ENCODE assay signal across 14 cellular contexts in genomic region chr2:241618296-241618805, GRCh38. TPM values are rescaled to one million over a fixed set of nuclear protein-coding genes. Genes with fewer than 3 reads are reported as not detected.
DNase-seq lines count a peak whose midpoint lies in the region; ATAC-seq, FAIRE-seq and TF ChIP-seq lines count a peak whose summit lies in the region.
"Had no signal": no experiment of that assay in that cellular context is flagged by ENCODE, and none has a peak within 500 bp of the region (broad histone marks: within the 10 kb centered on the region; RNA-seq: fewer than 3 reads in every experiment).

No MANE protein-coding gene starts in this region.

- in situ Hi-C loops in K562 (cut with MboI) = no loop called here

- H3K27me3 Mint-ChIP-seq in activated CD4-positive, alpha-beta T cell treated with anti-CD3 and anti-CD28 coated beads, Interleukin-2, amount 10 ng/mL, durations not matched to agents 7 days and 5 days = no peaks in the 10 kb centered on the region

- no peak overlapping the region for H3K4me3 ChIP-seq in K562
- H3K4me3 ChIP-seq in prostate gland = no peak overlapping the region
- H3K4me3 ChIP-seq in tibial nerve = no peak overlapping the region

- no peak overlapping the region for H3K4me3 Mint-ChIP-seq in activated CD4-positive, alpha-beta T cell treated with anti-CD3 and anti-CD28 coated beads, Interleukin-2, amount 10 ng/mL, durations not matched to agents 7 days and 5 days

- H3K9me1 ChIP-seq in K562 (ENCODE audit: control insufficient read depth, insufficient read depth, low read length) = no peaks in the 10 kb centered on the region

- H4K20me1 ChIP-seq in K562 (replicated peaks; ENCODE audit: control insufficient read depth, insufficient read depth, low read length) = peaks cover 8% of the 10 kb centered on the region; the same call in 1 of the 2 replicates

- no peaks in the 10 kb centered on the region for H3K9me3 Mint-ChIP-seq in activated CD4-positive, alpha-beta T cell treated with anti-CD3 and anti-CD28 coated beads, Interleukin-2, amount 10 ng/mL, durations not matched to agents 7 days and 5 days

- POLR2A ChIA-PET in activated CD4-positive, alpha-beta T cell treated with anti-CD3 and anti-CD28 coated beads, Interleukin-2, amount 10 ng/mL, durations not matched to agents 7 days and 5 days (lab: Charles Lee) = no interaction called here
- POLR2A ChIA-PET in K562 (lab: Yijun Ruan, JAX) = interaction anchor here (0.7 to 1.3 kb wide), 2 partner anchors 8 to 14 kb away, joined by 3 to 6 read pairs; no protein-coding TSS in a partner anchor

- TF ChIP-seq RAD21 in K562 (CRISPR knock-in tag; conservative IDR thresholded peaks at IDR 0.05 in 1 of 2, IDR thresholded peaks at IDR 0.05 in 1 of 2) = no peak

- no peak for ATAC-seq in K562
- no peak for ATAC-seq in HG03135 (IDR thresholded peaks at IDR 0.05; ENCODE audit: unreplicated experiment)

- no peak for DNase-seq in activated CD4-positive, alpha-beta T cell treated with anti-CD3 and anti-CD28 coated beads, Interleukin-2, amount 10 ng/mL, durations not matched to agents 7 days and 5 days
- DNase-seq in activated CD4-positive, alpha-beta T cell treated with anti-CD3 and anti-CD28 coated beads, Interleukin-2, amount 50 U/mL, for 4 hours = no peak
- DNase-seq in MV-4-11 (lab: John Stamatoyannopoulos, UW) (peak; percentile 83), K562 (ENCODE audit: extremely low read depth in 1 of 4, low spot score in 3 of 4) (no peak), prostate gland (ENCODE audit: low spot score) (no peak), hepatic stellate cell (ENCODE audit: low spot score) (no peak), tibial nerve (ENCODE audit: low spot score in 2 of 2) (no peak)
- DNase-seq: NCI-H2171 treated with DMSO at 0.1 percent for 48 hours, OCI-M1, uterus had no signal

- CTCF ChIA-PET in activated CD4-positive, alpha-beta T cell treated with anti-CD3 and anti-CD28 coated beads, Interleukin-2, amount 10 ng/mL, durations not matched to agents 7 days and 5 days (lab: Charles Lee) = interaction anchor here (1.0 to 1.4 kb wide), 3 partner anchors 16 to 146 kb away, joined by 3 read pairs; no protein-coding TSS in a partner anchor
- CTCF ChIA-PET in K562 (lab: Yijun Ruan, JAX; ENCODE audit: low intra/inter-chr PET ratio) = no interaction called here

- H3K27me3 ChIP-seq in K562 (ENCODE audit: control insufficient read depth in 2 of 2, insufficient read depth in 2 of 2, low read length in 2 of 2) (no peaks in the 10 kb centered on the region), prostate gland (replicated peaks; ENCODE audit: insufficient read depth) (no peaks in the 10 kb centered on the region), tibial nerve (no peaks in the 10 kb centered on the region)
- H3K27me3 ChIP-seq: uterus had no signal

- TF ChIP-seq POLR2A in K562 (conservative IDR thresholded peaks at IDR 0.05) (no peak), prostate gland (IDR thresholded peaks at IDR 0.05) (no peak), tibial nerve (IDR thresholded peaks at IDR 0.05) (no peak)

- H2AFZ ChIP-seq in K562 (ENCODE audit: low read depth, low read length) = no peak overlapping the region

- H3K36me3 ChIP-seq in K562 (ENCODE audit: control insufficient read depth, insufficient read depth, low read length) (peaks cover 33% of the 10 kb centered on the region; the same call in 2 of the 3 replicates), prostate gland (no peaks in the 10 kb centered on the region), tibial nerve (peaks cover 0 to 22% (median 0%) of the 10 kb centered on the region in 3 donors)
- H3K36me3 ChIP-seq: uterus had no signal

- H3K79me2 ChIP-seq in K562 (ENCODE audit: control insufficient read depth, insufficient read depth, low read length) = peaks cover 63% of the 10 kb centered on the region

- TF ChIP-seq EP300 in K562 (IDR thresholded peaks at IDR 0.05; ENCODE audit: low read length) = no peak
- no peak for TF ChIP-seq EP300 in tibial nerve (IDR thresholded peaks at IDR 0.05)

- no peaks in the 10 kb centered on the region for H3K9me3 ChIP-seq in K562 (replicated peaks; ENCODE audit: control insufficient read depth, insufficient read depth, low read depth, low read length)
- no peaks in the 10 kb centered on the region for H3K9me3 ChIP-seq in prostate gland
- no peaks in the 10 kb centered on the region for H3K9me3 ChIP-seq in tibial nerve
- H3K9me3 ChIP-seq: uterus had no signal

- peaks cover 21% of the 10 kb centered on the region for H3K36me3 Mint-ChIP-seq in activated CD4-positive, alpha-beta T cell treated with anti-CD3 and anti-CD28 coated beads, Interleukin-2, amount 10 ng/mL, durations not matched to agents 7 days and 5 days (ENCODE audit: low read depth)

- H3K27ac ChIP-seq in K562 (ENCODE audit: extremely low read depth, low read depth, low read length) (peak overlapping the region; percentile 32; the same call in 1 of the 3 replicates), prostate gland (peak overlapping the region; percentile 56 to 67), tibial nerve (no peak overlapping the region)
- H3K27ac ChIP-seq: HL-60, uterus had no signal

- peaks cover 54% of the 10 kb centered on the region for H3K4me1 Mint-ChIP-seq in activated CD4-positive, alpha-beta T cell treated with anti-CD3 and anti-CD28 coated beads, Interleukin-2, amount 10 ng/mL, durations not matched to agents 7 days and 5 days

- WGBS in K562 (ENCODE audit: insufficient coverage, low coverage, missing lambda C conversion rate) = 89% methylated on average over 4 of the region's 5 CpGs
- 84% methylated on average over 5 of the region's 5 CpGs for WGBS in prostate gland
- 80 to 85% methylated on average over 5 of the region's 5 CpGs for WGBS in tibial nerve, 2 donors

- no peak overlapping the region for H3K9ac ChIP-seq in K562 (ENCODE audit: insufficient read depth in 1 of 2, low read depth in 2 of 2, low read length in 2 of 2)
- H3K9ac ChIP-seq: parathyroid adenoma had no signal

- H3K4me2 ChIP-seq in K562 (ENCODE audit: insufficient read depth, low read length) = no peak overlapping the region

- peaks cover 7 to 19% of the 10 kb centered on the region in 2 experiments; a peak in 3 of 5 replicates for H3K4me1 ChIP-seq in K562 (replicated peaks in 1 of 2; ENCODE audit: control insufficient read depth in 2 of 2, insufficient read depth in 2 of 2, low read length in 2 of 2)
- no peaks in the 10 kb centered on the region for H3K4me1 ChIP-seq in prostate gland (replicated peaks)
- peaks cover 0 to 11% (median 3%) of the 10 kb centered on the region in 4 donors for H3K4me1 ChIP-seq in tibial nerve
- H3K4me1 ChIP-seq: uterus had no signal

- intact Hi-C loops in K562 (cut with micrococcal nuclease) (no loop called here), prostate gland (cut with DNase I) (no loop called here)

- peak; percentile 42 for FAIRE-seq in K562 (lab: Jason Lieb, UNC)
- FAIRE-seq: endometrium had no signal

- BruUV-seq in K562 (replicated peaks; lab: Mats Ljungman, UMichigan) = no TSS peak

- H3K27ac Mint-ChIP-seq in activated CD4-positive, alpha-beta T cell treated with anti-CD3 and anti-CD28 coated beads, Interleukin-2, amount 10 ng/mL, durations not matched to agents 7 days and 5 days = peak overlapping the region; percentile 94

- TF ChIP-seq CTCF in K562 (IDR thresholded peaks at IDR 0.05 in 2 of 3, conservative IDR thresholded peaks at IDR 0.05 in 1 of 3; ENCODE audit: insufficient read depth in 2 of 3, low read depth in 1 of 3, low read length in 3 of 3) = no peak
- no peak for TF ChIP-seq CTCF in prostate gland (IDR thresholded peaks at IDR 0.05)
- TF ChIP-seq CTCF in tibial nerve (IDR thresholded peaks at IDR 0.05) = no peak

RNA-seq across cellular contexts. Expression of gene THAP4, which starts 18.6 kb away (rescaled TPM):
- total RNA-seq in activated CD4-positive, alpha-beta T cell treated with anti-CD3 and anti-CD28 coated beads, Interleukin-2, amount 10 ng/mL, durations not matched to agents 7 days and 5 days = 10 to 100 TPM; 35.4 to 37.0 TPM
- 16.6 and 44.7 TPM in 2 replicates for total RNA-seq in K562 (2011; cell fraction: chromatin; rRNA removed; ENCODE audit: low replicate concordance)
- total RNA-seq in K562 (2011; cell fraction: nucleolus; rRNA removed) = 27.8 and 36.2 TPM in 2 replicates
- 21.6 and 23.1 TPM in 2 replicates for total RNA-seq in K562 (2011; cell fraction: nucleoplasm; rRNA removed)
- total RNA-seq in K562 (2014; rRNA removed) = 56.2 and 79.2 TPM in 2 replicates
- total RNA-seq in K562 (2014; rRNA removed; fragmentation: Illumina TruSeq; extraction: Trizol) = 16.5 and 26.3 TPM in 2 replicates
- total RNA-seq in K562 (2015; rRNA removed; fragmentation: Illumina TruSeq; extraction: Trizol) = 50.1 and 50.5 TPM in 2 replicates
- total RNA-seq in K562 (2021) = 60.9 and 65.9 TPM in 2 replicates
- polyA plus RNA-seq in K562 (2011; rRNA removed) = 25.6 and 33.3 TPM in 2 replicates
- 32.2 and 65.6 TPM in 2 replicates for polyA plus RNA-seq in K562 (2011; cell fraction: cytosol; rRNA removed)
- 19.3 and 26.4 TPM in 2 replicates for polyA plus RNA-seq in K562 (2011; cell fraction: nucleus; rRNA removed)
- 42.1 and 45.0 TPM in 2 replicates for polyA plus RNA-seq in K562 (2012)
- polyA plus RNA-seq in K562 (2014; fragmentation: Illumina TruSeq; extraction: Trizol) = 44.1 and 73.5 TPM in 2 replicates
- polyA plus RNA-seq in K562 (2014; fragmentation: Nextera tagmentation; extraction: Ambion mirVana) = 1 to 10 TPM; 8.6 to 9.2 TPM
- polyA plus RNA-seq in K562 (2014; rRNA removed) = 43.9 and 49.2 TPM in 2 replicates
- 14.2 and 18.5 TPM in 2 replicates for polyA minus RNA-seq in K562 (2011; rRNA and poly(A)+ RNA removed)
- polyA minus RNA-seq in K562 (2011; cell fraction: cytosol; rRNA and poly(A)+ RNA removed) = 25.8 and 30.1 TPM in 2 replicates
- 12.4 and 12.9 TPM in 2 replicates for polyA minus RNA-seq in K562 (2011; cell fraction: nucleus; rRNA and poly(A)+ RNA removed)
- total RNA-seq in prostate gland = 10 to 100 TPM; 60.8 to 92.9 TPM
- total RNA-seq in tibial nerve = 10 to 100 TPM; 27.3 to 61.2 (median 42.0) TPM

RNA-seq across cellular contexts. Expression of gene ATG4B, which starts 19.1 kb away (rescaled TPM):
- 10 to 100 TPM; 75.0 to 88.3 TPM for total RNA-seq in activated CD4-positive, alpha-beta T cell treated with anti-CD3 and anti-CD28 coated beads, Interleukin-2, amount 10 ng/mL, durations not matched to agents 7 days and 5 days
- 190 and 391 TPM in 2 replicates for total RNA-seq in K562 (2011; cell fraction: chromatin; rRNA removed; ENCODE audit: low replicate concordance)
- 192 and 201 TPM in 2 replicates for total RNA-seq in K562 (2011; cell fraction: nucleolus; rRNA removed)
- 147 and 161 TPM in 2 replicates for total RNA-seq in K562 (2011; cell fraction: nucleoplasm; rRNA removed)
- total RNA-seq in K562 (2014; rRNA removed) (32.1 and 45.3 TPM in 2 replicates), K562 (2014; rRNA removed; fragmentation: Illumina TruSeq; extraction: Trizol) (28.9 and 36.3 TPM in 2 replicates), K562 (2015; rRNA removed; fragmentation: Illumina TruSeq; extraction: Trizol) (28.5 and 35.6 TPM in 2 replicates), K562 (2021) (51.7 and 54.9 TPM in 2 replicates), prostate gland (100 to 1,000 TPM in 1 of 2 donors, 10 to 100 TPM in 1; 63.9 to 162 TPM), tibial nerve (100 to 1,000 TPM in 2 of 4 donors, 10 to 100 TPM in 2; 61.8 to 146 (median 87.2) TPM)
- polyA plus RNA-seq in K562 (2011; rRNA removed) (58.8 and 75.1 TPM in 2 replicates), K562 (2014; fragmentation: Illumina TruSeq; extraction: Trizol) (49.6 and 55.9 TPM in 2 replicates), K562 (2014; fragmentation: Nextera tagmentation; extraction: Ambion mirVana) (10 to 100 TPM in 1 of 2 experiments, 1 to 10 TPM in 1; 5.9 to 13.2 TPM), K562 (2014; rRNA removed) (47.1 and 58.1 TPM in 2 replicates)
- 53.1 and 78.3 TPM in 2 replicates for polyA plus RNA-seq in K562 (2011; cell fraction: cytosol; rRNA removed)
- polyA plus RNA-seq in K562 (2011; cell fraction: nucleus; rRNA removed) = 238 and 272 TPM in 2 replicates
- polyA plus RNA-seq in K562 (2012) = 49.9 and 50.6 TPM in 2 replicates
- 46.1 and 62.6 TPM in 2 replicates for polyA minus RNA-seq in K562 (2011; rRNA and poly(A)+ RNA removed)
- polyA minus RNA-seq in K562 (2011; cell fraction: cytosol; rRNA and poly(A)+ RNA removed) = 34.6 and 38.6 TPM in 2 replicates
- polyA minus RNA-seq in K562 (2011; cell fraction: nucleus; rRNA and poly(A)+ RNA removed) = 46.6 and 70.8 TPM in 2 replicates

RNA-seq across cellular contexts. Expression of gene BOK, which starts 59.8 kb away (rescaled TPM):
- not detected for total RNA-seq in activated CD4-positive, alpha-beta T cell treated with anti-CD3 and anti-CD28 coated beads, Interleukin-2, amount 10 ng/mL, durations not matched to agents 7 days and 5 days
- total RNA-seq in K562 (2011; cell fraction: chromatin; rRNA removed; ENCODE audit: low replicate concordance) = 0.58 and 3.2 TPM in 2 replicates
- 2.0 and 3.0 TPM in 2 replicates for total RNA-seq in K562 (2011; cell fraction: nucleolus; rRNA removed)
- 0.95 and 1.5 TPM in 2 replicates for total RNA-seq in K562 (2011; cell fraction: nucleoplasm; rRNA removed)
- total RNA-seq in K562 (2014; rRNA removed) = 2.9 and 3.1 TPM in 2 replicates
- 0.35 and 0.47 TPM in 2 replicates for total RNA-seq in K562 (2014; rRNA removed; fragmentation: Illumina TruSeq; extraction: Trizol)
- 0.76 and 0.83 TPM in 2 replicates for total RNA-seq in K562 (2015; rRNA removed; fragmentation: Illumina TruSeq; extraction: Trizol)
- total RNA-seq in K562 (2021) = 2.6 and 3.3 TPM in 2 replicates
- polyA plus RNA-seq in K562 (2011; rRNA removed) = 2.0 and 2.7 TPM in 2 replicates
- 3.1 and 11.3 TPM in 2 replicates for polyA plus RNA-seq in K562 (2011; cell fraction: cytosol; rRNA removed)
- 3.9 and 9.0 TPM in 2 replicates for polyA plus RNA-seq in K562 (2011; cell fraction: nucleus; rRNA removed)
- polyA plus RNA-seq in K562 (2012) = 1.8 TPM in 2 replicates
- polyA plus RNA-seq in K562 (2014; fragmentation: Illumina TruSeq; extraction: Trizol) = 1.2 and 2.4 TPM in 2 replicates
- under 1 TPM in 1 of 2 experiments, not detected in 1; 0.03 TPM for polyA plus RNA-seq in K562 (2014; fragmentation: Nextera tagmentation; extraction: Ambion mirVana)
- polyA plus RNA-seq in K562 (2014; rRNA removed) = 2.3 and 2.8 TPM in 2 replicates
- 0.81 and 1.6 TPM in 2 replicates for polyA minus RNA-seq in K562 (2011; rRNA and poly(A)+ RNA removed)
- 2.4 and 3.1 TPM in 2 replicates for polyA minus RNA-seq in K562 (2011; cell fraction: cytosol; rRNA and poly(A)+ RNA removed)
- 0.67 TPM in 2 replicates for polyA minus RNA-seq in K562 (2011; cell fraction: nucleus; rRNA and poly(A)+ RNA removed)
- total RNA-seq in prostate gland = 10 to 100 TPM; 58.3 to 91.6 TPM
- 10 to 100 TPM; 49.6 to 81.6 (median 71.4) TPM for total RNA-seq in tibial nerve

Comparison
In these comparisons a context has a peak if more than half of its experiments do, and no peak if none do; other contexts are left out.
1. H3K27ac ChIP-seq: peak in K562 (single experiment) and prostate gland (2 of 2); none in tibial nerve (0 of 4).
2. RNA of gene BOK, which starts 59.8 kb away (total RNA-seq): 58.3 to 91.6 TPM in prostate gland and 49.6 to 81.6 TPM in tibial nerve; 0.35 to 3.3 TPM in K562 and not detected in activated CD4-positive, alpha-beta T cell treated with anti-CD3 and anti-CD28 coated beads, Interleukin-2, amount 10 ng/mL, durations not matched to agents 7 days and 5 days; every median in the first group is over 10 times any median in the second.